ENCODE assay signal across 10 cellular contexts in genomic region chr13:80276371-80277289, GRCh38.
DNase-seq lines count a peak whose midpoint lies in the region; ATAC-seq and TF ChIP-seq lines count a peak whose summit lies in the region.
"Had no signal": no experiment of that assay in that cellular context is flagged by ENCODE, and none has a peak within 500 bp of the region (broad histone marks: within the 10 kb centered on the region; RNA-seq: fewer than 3 reads in every experiment).

No MANE protein-coding gene starts in this region.

- BruUV-seq in Calu3 (replicated peaks; lab: Mats Ljungman, UMichigan), result no TSS peak

- CTCF ChIA-PET in CD8-positive, alpha-beta memory T cell (lab: Charles Lee), result no interaction called here
- CTCF ChIA-PET in Calu3 (lab: Charles Lee), result no interaction called here

- H3K27me3 Mint-ChIP-seq in CD8-positive, alpha-beta memory T cell, result no peaks in the 10 kb centered on the region
- H3K27me3 Mint-ChIP-seq in Calu3 (ENCODE audit: unreplicated experiment), result no peaks in the 10 kb centered on the region

- no peak for ATAC-seq in HG03571 (IDR thresholded peaks at IDR 0.05; ENCODE audit: unreplicated experiment)

- H4K91ac ChIP-seq in mesenchymal stem cell (ENCODE audit: low read length), result no peak overlapping the region

- H2BK15ac ChIP-seq in mesenchymal stem cell (ENCODE audit: low read depth, poor library complexity, severe bottlenecking), result no peak overlapping the region

- H3K9me3 ChIP-seq in mesenchymal stem cell (ENCODE audit: control insufficient read depth, low read length), result peaks cover 4% of the 10 kb centered on the region
- no peaks in the 10 kb centered on the region for H3K9me3 ChIP-seq in CD8-positive, alpha-beta memory T cell (ENCODE audit: low read length)
- H3K9me3 ChIP-seq: SJCRH30, tibial nerve had no signal

- no peak overlapping the region for H3K4me2 ChIP-seq in mesenchymal stem cell (ENCODE audit: low read length, poor library complexity, severe bottlenecking)

- H2BK5ac ChIP-seq in mesenchymal stem cell (ENCODE audit: low read depth, low read length, poor library complexity, severe bottlenecking), result no peak overlapping the region

- H3K9me3 Mint-ChIP-seq in CD8-positive, alpha-beta memory T cell, result peaks cover 0 to 1% (median 0%) of the 10 kb centered on the region in 5 donors
- no peaks in the 10 kb centered on the region for H3K9me3 Mint-ChIP-seq in Calu3 (ENCODE audit: low read depth, unreplicated experiment)

- DNase-seq in DMS53 treated with DMSO at 0.1 percent for 48 hours (lab: John Stamatoyannopoulos, UW; ENCODE audit: unreplicated experiment) (peak; percentile 71), NCI-H2107 treated with DMSO at 0.1 percent for 48 hours (lab: John Stamatoyannopoulos, UW; ENCODE audit: unreplicated experiment) (peak; percentile 83), caudate nucleus (lab: John Stamatoyannopoulos, UW) (peak in 22 of 61 donors; percentile 2 to 46 (median 12)), mesenchymal stem cell (no peak), RKO (ENCODE audit: low spot score) (no peak), Calu3 (no peak)
- DNase-seq in CD8-positive, alpha-beta memory T cell, result no peak

- no peak overlapping the region for H4K8ac ChIP-seq in mesenchymal stem cell (ENCODE audit: low read length)

- no peak overlapping the region for H2BK120ac ChIP-seq in mesenchymal stem cell (ENCODE audit: low read depth, low read length)

- no peak overlapping the region for H3K18ac ChIP-seq in mesenchymal stem cell (ENCODE audit: low read depth in 1 of 2, low read length in 2 of 2)

- H3K4me1 ChIP-seq in mesenchymal stem cell (ENCODE audit: control insufficient read depth, insufficient read depth, low read depth, low read length), result peaks cover 3% of the 10 kb centered on the region
- H3K4me1 ChIP-seq in CD8-positive, alpha-beta memory T cell (ENCODE audit: insufficient read depth, low read length), result no peaks in the 10 kb centered on the region
- H3K4me1 ChIP-seq: SJCRH30 had no signal

- H3K4ac ChIP-seq in mesenchymal stem cell (ENCODE audit: low read depth in 1 of 2, low read length in 2 of 2), result no peak overlapping the region

- no peak overlapping the region for H3K4me3 ChIP-seq in mesenchymal stem cell (ENCODE audit: insufficient read depth in 1 of 2, low read depth in 1 of 2, low read length in 2 of 2)
- no peak overlapping the region for H3K4me3 ChIP-seq in CD8-positive, alpha-beta memory T cell (ENCODE audit: low read length)
- H3K4me3 ChIP-seq: SJCRH30, tibial nerve had no signal

- intact Hi-C loops in Calu3 (cut with micrococcal nuclease; ENCODE audit: unreplicated experiment), result no loop called here

- WGBS in mesenchymal stem cell, result 82% methylated on average over 11 of the region's 12 CpGs

- H3K36me3 ChIP-seq in mesenchymal stem cell (ENCODE audit: control insufficient read depth in 1 of 2, insufficient read depth in 2 of 2, low read depth in 1 of 2, low read length in 2 of 2), result no peaks in the 10 kb centered on the region
- no peaks in the 10 kb centered on the region for H3K36me3 ChIP-seq in CD8-positive, alpha-beta memory T cell (ENCODE audit: insufficient read depth, low read length)
- H3K36me3 ChIP-seq: SJCRH30, tibial nerve had no signal

- no peaks in the 10 kb centered on the region for H3K4me1 Mint-ChIP-seq in CD8-positive, alpha-beta memory T cell
- no peaks in the 10 kb centered on the region for H3K4me1 Mint-ChIP-seq in Calu3 (ENCODE audit: low read depth, unreplicated experiment)

- no peaks in the 10 kb centered on the region for H3K27me3 ChIP-seq in mesenchymal stem cell (ENCODE audit: control insufficient read depth in 1 of 2, insufficient read depth in 1 of 2, low read length in 2 of 2)
- H3K27me3 ChIP-seq in CD8-positive, alpha-beta memory T cell (ENCODE audit: insufficient read depth, low read length, poor library complexity, severe bottlenecking), result no peaks in the 10 kb centered on the region
- H3K27me3 ChIP-seq: SJCRH30, tibial nerve had no signal

- H2BK12ac ChIP-seq in mesenchymal stem cell (ENCODE audit: low read length in 2 of 2), result no peak overlapping the region

- no peak overlapping the region for H3K23ac ChIP-seq in mesenchymal stem cell (ENCODE audit: low read length in 2 of 2)

- H2AK5ac ChIP-seq in mesenchymal stem cell (ENCODE audit: low read length, severe bottlenecking), result no peak overlapping the region

- H3K9ac ChIP-seq in mesenchymal stem cell (ENCODE audit: low read length), result no peak overlapping the region

- H3K4me3 Mint-ChIP-seq in CD8-positive, alpha-beta memory T cell, result no peak overlapping the region
- H3K4me3 Mint-ChIP-seq in Calu3 (ENCODE audit: low read depth, unreplicated experiment), result no peak overlapping the region

- peak overlapping the region; percentile 27 for H3K27ac ChIP-seq in caudate nucleus (ENCODE audit: low read depth, low read length)
- H3K27ac ChIP-seq in mesenchymal stem cell (ENCODE audit: low read length, poor library complexity, severe bottlenecking), result peak overlapping the region; percentile 83
- no peak overlapping the region for H3K27ac ChIP-seq in CD8-positive, alpha-beta memory T cell (ENCODE audit: low read depth, low read length)
- H3K27ac ChIP-seq: SJCRH30, tibial nerve had no signal

- no peak overlapping the region for H3K14ac ChIP-seq in mesenchymal stem cell (ENCODE audit: low read length in 2 of 2)

- no peaks in the 10 kb centered on the region for H3K36me3 Mint-ChIP-seq in CD8-positive, alpha-beta memory T cell
- H3K36me3 Mint-ChIP-seq in Calu3 (ENCODE audit: insufficient read depth, unreplicated experiment), result no peaks in the 10 kb centered on the region

- POLR2A ChIA-PET in CD8-positive, alpha-beta memory T cell (lab: Charles Lee), result no interaction called here

- no peaks in the 10 kb centered on the region for H3K79me1 ChIP-seq in mesenchymal stem cell (replicated peaks; ENCODE audit: low read length, poor library complexity, severe bottlenecking)

- TF ChIP-seq CTCF in Calu3 (IDR thresholded peaks at IDR 0.05; ENCODE audit: unreplicated experiment), result no peak

- no peak overlapping the region for H2AFZ ChIP-seq in mesenchymal stem cell (ENCODE audit: low read depth, low read length)

- H3K27ac Mint-ChIP-seq in CD8-positive, alpha-beta memory T cell, result no peak overlapping the region
- no peak overlapping the region for H3K27ac Mint-ChIP-seq in Calu3 (ENCODE audit: unreplicated experiment)

Comparison
In these comparisons a context has a peak if more than half of its experiments do, and no peak if none do; other contexts are left out.
1. DNase-seq: peak in DMS53 treated with DMSO at 0.1 percent for 48 hours (single experiment) and NCI-H2107 treated with DMSO at 0.1 percent for 48 hours (single experiment); none in mesenchymal stem cell (single experiment), RKO (single experiment), CD8-positive, alpha-beta memory T cell (0 of 5) and Calu3 (single experiment).